1 cellular context compared by ENCODE assay signal in genomic region chr6:22141271-22141745, GRCh38.
TF ChIP-seq lines count a peak whose summit lies in the region.

No MANE protein-coding gene starts in this region.

TF ChIP-seq in SK-N-SH treated with all-trans-retinoic acid at 6 μM for 48 hours, 23 proteins besides CTCF, POLR2A, EP300 and RAD21 (continued from another document):
- TF ChIP-seq, protein P1, sequence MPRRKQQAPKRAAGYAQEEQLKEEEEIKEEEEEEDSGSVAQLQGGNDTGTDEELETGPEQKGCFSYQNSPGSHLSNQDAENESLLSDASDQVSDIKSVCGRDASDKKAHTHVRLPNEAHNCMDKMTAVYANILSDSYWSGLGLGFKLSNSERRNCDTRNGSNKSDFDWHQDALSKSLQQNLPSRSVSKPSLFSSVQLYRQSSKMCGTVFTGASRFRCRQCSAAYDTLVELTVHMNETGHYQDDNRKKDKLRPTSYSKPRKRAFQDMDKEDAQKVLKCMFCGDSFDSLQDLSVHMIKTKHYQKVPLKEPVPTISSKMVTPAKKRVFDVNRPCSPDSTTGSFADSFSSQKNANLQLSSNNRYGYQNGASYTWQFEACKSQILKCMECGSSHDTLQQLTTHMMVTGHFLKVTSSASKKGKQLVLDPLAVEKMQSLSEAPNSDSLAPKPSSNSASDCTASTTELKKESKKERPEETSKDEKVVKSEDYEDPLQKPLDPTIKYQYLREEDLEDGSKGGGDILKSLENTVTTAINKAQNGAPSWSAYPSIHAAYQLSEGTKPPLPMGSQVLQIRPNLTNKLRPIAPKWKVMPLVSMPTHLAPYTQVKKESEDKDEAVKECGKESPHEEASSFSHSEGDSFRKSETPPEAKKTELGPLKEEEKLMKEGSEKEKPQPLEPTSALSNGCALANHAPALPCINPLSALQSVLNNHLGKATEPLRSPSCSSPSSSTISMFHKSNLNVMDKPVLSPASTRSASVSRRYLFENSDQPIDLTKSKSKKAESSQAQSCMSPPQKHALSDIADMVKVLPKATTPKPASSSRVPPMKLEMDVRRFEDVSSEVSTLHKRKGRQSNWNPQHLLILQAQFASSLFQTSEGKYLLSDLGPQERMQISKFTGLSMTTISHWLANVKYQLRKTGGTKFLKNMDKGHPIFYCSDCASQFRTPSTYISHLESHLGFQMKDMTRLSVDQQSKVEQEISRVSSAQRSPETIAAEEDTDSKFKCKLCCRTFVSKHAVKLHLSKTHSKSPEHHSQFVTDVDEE (CRISPR knock-in tag; IDR thresholded peaks at IDR 0.05): 0 out of 2 replicates have a peak, but pooled peaks have one; percentile 60
- no peak for TF ChIP-seq TCF4 (CRISPR knock-in tag; IDR thresholded peaks at IDR 0.05; ENCODE audit: borderline replicate concordance)
- TF ChIP-seq, protein P2, sequence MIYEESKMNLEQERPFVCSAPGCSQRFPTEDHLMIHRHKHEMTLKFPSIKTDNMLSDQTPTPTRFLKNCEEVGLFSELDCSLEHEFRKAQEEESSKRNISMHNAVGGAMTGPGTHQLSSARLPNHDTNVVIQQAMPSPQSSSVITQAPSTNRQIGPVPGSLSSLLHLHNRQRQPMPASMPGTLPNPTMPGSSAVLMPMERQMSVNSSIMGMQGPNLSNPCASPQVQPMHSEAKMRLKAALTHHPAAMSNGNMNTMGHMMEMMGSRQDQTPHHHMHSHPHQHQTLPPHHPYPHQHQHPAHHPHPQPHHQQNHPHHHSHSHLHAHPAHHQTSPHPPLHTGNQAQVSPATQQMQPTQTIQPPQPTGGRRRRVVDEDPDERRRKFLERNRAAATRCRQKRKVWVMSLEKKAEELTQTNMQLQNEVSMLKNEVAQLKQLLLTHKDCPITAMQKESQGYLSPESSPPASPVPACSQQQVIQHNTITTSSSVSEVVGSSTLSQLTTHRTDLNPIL (CRISPR knock-in tag; IDR thresholded peaks at IDR 0.05; ENCODE audit: low read depth): no peak
- peak; percentile 55; the same call in 1 of the 2 replicates for TF ChIP-seq ZFP3 (CRISPR knock-in tag; IDR thresholded peaks at IDR 0.05)
- TF ChIP-seq ZNF70 (CRISPR knock-in tag; IDR thresholded peaks at IDR 0.05): no peak
